Comparison of ENCODE assay signal across 19 cellular contexts in genomic region chrX:135741192-135741715, GRCh38. TPM values are rescaled to one million over a fixed set of nuclear protein-coding genes. Genes with fewer than 3 reads are reported as not detected.
DNase-seq lines count a peak whose midpoint lies in the region; ATAC-seq and TF ChIP-seq lines count a peak whose summit lies in the region.
"Had no signal": no experiment of that assay in that cellular context is flagged by ENCODE, and none has a peak within 500 bp of the region (broad histone marks: within the 10 kb centered on the region; RNA-seq: fewer than 3 reads in every experiment).

No MANE protein-coding gene starts in this region.

- no peaks in the 10 kb centered on the region for H3F3A ChIP-seq in Loucy (ENCODE audit: low read depth)

- H3K36me3 ChIP-seq in Loucy (ENCODE audit: insufficient read depth, low read length) (no peaks in the 10 kb centered on the region), osteoblast (ENCODE audit: insufficient read depth, low read length) (no peaks in the 10 kb centered on the region)
- H3K36me3 ChIP-seq: HAP-1 had no signal

- H3K79me2 ChIP-seq in Loucy (ENCODE audit: insufficient read depth, low read length), result no peaks in the 10 kb centered on the region
- no peaks in the 10 kb centered on the region for H3K79me2 ChIP-seq in osteoblast (ENCODE audit: insufficient read depth, low read length)

- no peaks in the 10 kb centered on the region for H3K4me1 Mint-ChIP-seq in T-helper 17 cell

- peak overlapping the region; percentile 65 for H3K4me2 ChIP-seq in Loucy (ENCODE audit: low read depth, low read length, poor library complexity, severe bottlenecking)
- no peak overlapping the region for H3K4me2 ChIP-seq in osteoblast (ENCODE audit: insufficient read depth, low read length)

- peak overlapping the region; percentile 59 for H3K4me3 Mint-ChIP-seq in T-helper 17 cell

- no peaks in the 10 kb centered on the region for H3K9me3 ChIP-seq in Loucy (ENCODE audit: insufficient read depth, low read depth, low read length)
- H3K9me3 ChIP-seq in T-helper 17 cell (ENCODE audit: control insufficient read depth, low read length, poor library complexity, severe bottlenecking), result no peaks in the 10 kb centered on the region
- H3K9me3 ChIP-seq in osteoblast (ENCODE audit: low read depth, low read length), result no peaks in the 10 kb centered on the region
- H3K9me3 ChIP-seq: HAP-1 had no signal

- H2AFZ ChIP-seq in Loucy (ENCODE audit: low read length), result peak overlapping the region; percentile 89; the same call in 1 of the 2 replicates
- H2AFZ ChIP-seq in osteoblast (ENCODE audit: low read length), result no peak overlapping the region
- H2AFZ ChIP-seq: GM23248 had no signal

- H3K27ac Mint-ChIP-seq in T-helper 17 cell, result no peak overlapping the region
- H3K27ac Mint-ChIP-seq: CD14-positive monocyte; CD4-positive, alpha-beta memory T cell; IgD-negative memory B cell had no signal

- H3K27me3 ChIP-seq in Loucy (ENCODE audit: insufficient read depth, low read length, poor library complexity, severe bottlenecking) (no peaks in the 10 kb centered on the region), osteoblast (ENCODE audit: insufficient read depth, low read length) (no peaks in the 10 kb centered on the region)

- TF ChIP-seq CTCF in Loucy (conservative IDR thresholded peaks at IDR 0.05; ENCODE audit: low read length), result no peak
- TF ChIP-seq CTCF in osteoblast (IDR thresholded peaks at IDR 0.05; ENCODE audit: extremely low read depth, low read depth, low read length), result no peak

- no peaks in the 10 kb centered on the region for H3K9me2 ChIP-seq in Loucy (replicated peaks; ENCODE audit: low read depth, low read length)

- no peaks in the 10 kb centered on the region for H4K20me1 ChIP-seq in Loucy (ENCODE audit: insufficient read depth, low read length, poor library complexity, severe bottlenecking)
- H4K20me1 ChIP-seq in osteoblast (ENCODE audit: insufficient read depth, low read length), result no peaks in the 10 kb centered on the region

- H3K36me3 Mint-ChIP-seq in T-helper 17 cell (ENCODE audit: low read depth), result no peaks in the 10 kb centered on the region
- H3K36me3 Mint-ChIP-seq: CD14-positive monocyte; CD4-positive, alpha-beta memory T cell; IgD-negative memory B cell had no signal

- DNase-seq in T-helper 17 cell, result no peak
- DNase-seq in osteoblast (ENCODE audit: insufficient read length, low spot score, missing footprints), result peak; percentile 42
- DNase-seq in NCI-H2081 (lab: John Stamatoyannopoulos, UW), result no peak
- DNase-seq in NCI-H1092 treated with DMSO at 0.1 percent for 48 hours (lab: John Stamatoyannopoulos, UW), result no peak
- no peak for DNase-seq in AML-193 (lab: John Stamatoyannopoulos, UW)
- DNase-seq: DMS153, DMS79, GF-D8, KG1 had no signal

- no peak overlapping the region for H3K9ac ChIP-seq in Loucy (ENCODE audit: low read depth, low read length, poor library complexity, severe bottlenecking)
- H3K9ac ChIP-seq: GM23248 had no signal

- H3K4me3 ChIP-seq in GM08714 (ENCODE audit: low read length) (peak overlapping the region; percentile 52; the same call in 1 of the 2 replicates), Loucy (ENCODE audit: low read length, poor library complexity, severe bottlenecking) (peak overlapping the region; percentile 62), osteoblast (ENCODE audit: insufficient read depth, low read length) (no peak overlapping the region)
- H3K4me3 ChIP-seq: GM12878, GM23248 had no signal

- ATAC-seq in T-helper 17 cell, result no peak
- ATAC-seq in GM21528 (IDR thresholded peaks at IDR 0.05; ENCODE audit: low FRiP score, unreplicated experiment), result no peak

- H3K27me3 Mint-ChIP-seq in T-helper 17 cell, result peaks cover 5% of the 10 kb centered on the region

- H3K4me1 ChIP-seq in Loucy (ENCODE audit: insufficient read depth, low read length, poor library complexity, severe bottlenecking) (no peaks in the 10 kb centered on the region), osteoblast (ENCODE audit: insufficient read depth, low read length) (no peaks in the 10 kb centered on the region)
- H3K4me1 ChIP-seq: HAP-1 had no signal

- H3K27ac ChIP-seq in osteoblast (ENCODE audit: low read depth, low read length), result no peak overlapping the region
- H3K27ac ChIP-seq: GM23248 had no signal

RNA-seq across cellular contexts. Expression of gene CT45A3, which starts 26.7 kb away (rescaled TPM):
- total RNA-seq in T-helper 17 cell (not detected), osteoblast (not detected in 2 replicates)
- total RNA-seq: CD4-positive, alpha-beta memory T cell; GM12878; GM23248; H4 had no signal

RNA-seq across cellular contexts. Expression of gene CT45A1, which starts 27.8 kb away (rescaled TPM):
- total RNA-seq in T-helper 17 cell (not detected), osteoblast (not detected in 2 replicates)
- total RNA-seq: CD4-positive, alpha-beta memory T cell; GM12878; GM23248; H4 had no signal

RNA-seq across cellular contexts. Expression of gene CT45A5, which starts 44.0 kb away (rescaled TPM):
- total RNA-seq in T-helper 17 cell (not detected), osteoblast (not detected in 2 replicates)
- total RNA-seq: CD4-positive, alpha-beta memory T cell; GM12878; GM23248 had no signal
